9 cellular contexts compared by ENCODE assay signal in genomic region chr18:28189400-28190239, GRCh38. TPM values are rescaled to one million over a fixed set of nuclear protein-coding genes. Genes with fewer than 3 reads are reported as not detected.
DNase-seq lines count a peak whose midpoint lies in the region; ATAC-seq, FAIRE-seq and TF ChIP-seq lines count a peak whose summit lies in the region.
"Had no signal": no experiment of that assay in that cellular context is flagged by ENCODE, and none has a peak within 500 bp of the region (broad histone marks: within the 10 kb centered on the region; RNA-seq: fewer than 3 reads in every experiment).

No MANE protein-coding gene starts in this region.

- no peak overlapping the region for H3K27ac Mint-ChIP-seq in activated CD8-positive, alpha-beta T cell treated with anti-CD3 and anti-CD28 coated beads for 36 hours
- H3K27ac Mint-ChIP-seq: memory B cell had no signal

- peak; percentile 21 for DNase-seq in HTR-8/SVneo (ENCODE audit: insufficient read length, low spot score)
- peak; percentile 53 for DNase-seq in activated CD8-positive, alpha-beta T cell treated with anti-CD3 and anti-CD28 coated beads for 36 hours
- DNase-seq in kidney = no peak
- no peak for DNase-seq in GM19238 (ENCODE audit: insufficient read length, low spot score)
- no peak for DNase-seq in vagina (ENCODE audit: extremely low spot score in 2 of 2)
- DNase-seq in NCI-H2107 (lab: John Stamatoyannopoulos, UW) = no peak

- H3K4me3 ChIP-seq in kidney (ENCODE audit: low read length in 2 of 2) = no peak overlapping the region
- H3K4me3 ChIP-seq in vagina = no peak overlapping the region

- no peak overlapping the region for H3K4me3 Mint-ChIP-seq in activated CD8-positive, alpha-beta T cell treated with anti-CD3 and anti-CD28 coated beads for 36 hours
- H3K4me3 Mint-ChIP-seq: memory B cell had no signal

- H3K36me3 ChIP-seq in kidney (ENCODE audit: control insufficient read depth in 1 of 2, insufficient read depth in 2 of 2, low read length in 2 of 2) (no peaks in the 10 kb centered on the region), vagina (no peaks in the 10 kb centered on the region)

- ATAC-seq in GM18508 (IDR thresholded peaks at IDR 0.05; ENCODE audit: insufficient read depth, unreplicated experiment) = peak; percentile 54
- no peak for ATAC-seq in activated CD8-positive, alpha-beta T cell treated with anti-CD3 and anti-CD28 coated beads for 36 hours

- POLR2A ChIA-PET in activated CD8-positive, alpha-beta T cell treated with anti-CD3 and anti-CD28 coated beads for 36 hours (lab: Charles Lee) = no interaction called here

- TF ChIP-seq CTCF in C4-2B (conservative IDR thresholded peaks at IDR 0.05) = peak; percentile 87
- TF ChIP-seq CTCF in activated CD8-positive, alpha-beta T cell treated with anti-CD3 and anti-CD28 coated beads for 36 hours (IDR thresholded peaks at IDR 0.05) = peak; percentile 60
- peak; percentile 51 for TF ChIP-seq CTCF in kidney (IDR thresholded peaks at IDR 0.05; ENCODE audit: borderline replicate concordance, extremely low read depth, insufficient read depth)
- TF ChIP-seq CTCF in vagina (IDR thresholded peaks at IDR 0.05) = no peak

- CTCF ChIA-PET in activated CD8-positive, alpha-beta T cell treated with anti-CD3 and anti-CD28 coated beads for 36 hours (lab: Charles Lee) = interaction anchor here (1.0 kb wide), 1 partner anchor 584 kb away, joined by 3 read pairs; no protein-coding TSS in a partner anchor

- H3K4me1 ChIP-seq in kidney (ENCODE audit: control insufficient read depth in 1 of 2, insufficient read depth in 1 of 2, low read depth in 1 of 2, low read length in 2 of 2) (no peaks in the 10 kb centered on the region), vagina (no peaks in the 10 kb centered on the region)

- no peak overlapping the region for H3K27ac ChIP-seq in C4-2B
- H3K27ac ChIP-seq in kidney (ENCODE audit: low read depth in 2 of 2, low read length in 2 of 2) = no peak overlapping the region
- no peak overlapping the region for H3K27ac ChIP-seq in vagina

- no peaks in the 10 kb centered on the region for H3K4me1 Mint-ChIP-seq in activated CD8-positive, alpha-beta T cell treated with anti-CD3 and anti-CD28 coated beads for 36 hours (ENCODE audit: low read depth)
- H3K4me1 Mint-ChIP-seq: memory B cell had no signal

- FAIRE-seq in HTR-8/SVneo (lab: Jason Lieb, UNC) = no peak
- peak; percentile 29 for FAIRE-seq in kidney (lab: Jason Lieb, UNC)

- intact Hi-C loops in activated CD8-positive, alpha-beta T cell treated with anti-CD3 and anti-CD28 coated beads for 36 hours (cut with micrococcal nuclease) = no loop called here
- intact Hi-C loops in kidney (cut with DNase I) (no loop called here), vagina (cut with DNase I) (no loop called here)

- H3K9me3 Mint-ChIP-seq in activated CD8-positive, alpha-beta T cell treated with anti-CD3 and anti-CD28 coated beads for 36 hours = no peaks in the 10 kb centered on the region
- H3K9me3 Mint-ChIP-seq: memory B cell had no signal

- no peak for TF ChIP-seq POLR2A in vagina (IDR thresholded peaks at IDR 0.05)

- no peaks in the 10 kb centered on the region for H3K9me3 ChIP-seq in kidney (ENCODE audit: control insufficient read depth in 1 of 2, low read length in 2 of 2)
- no peaks in the 10 kb centered on the region for H3K9me3 ChIP-seq in vagina

- no peaks in the 10 kb centered on the region for H3K36me3 Mint-ChIP-seq in activated CD8-positive, alpha-beta T cell treated with anti-CD3 and anti-CD28 coated beads for 36 hours (ENCODE audit: low read depth)
- H3K36me3 Mint-ChIP-seq: memory B cell had no signal

- no peaks in the 10 kb centered on the region for H3K27me3 ChIP-seq in vagina

- H3K27me3 Mint-ChIP-seq in activated CD8-positive, alpha-beta T cell treated with anti-CD3 and anti-CD28 coated beads for 36 hours = no peaks in the 10 kb centered on the region
- H3K27me3 Mint-ChIP-seq: memory B cell had no signal

- H3K9ac ChIP-seq in kidney (ENCODE audit: low read length in 2 of 2) = no peak overlapping the region

RNA-seq across cellular contexts. Expression of gene CDH2, which starts 12.7 kb away (rescaled TPM):
- under 1 TPM in 1 of 2 experiments, not detected in 1; 0.18 TPM for total RNA-seq in activated CD8-positive, alpha-beta T cell treated with anti-CD3 and anti-CD28 coated beads for 36 hours
- total RNA-seq in kidney (29.6 TPM), vagina (3.7 TPM)
- polyA plus RNA-seq in kidney (ENCODE audit: insufficient read depth, low read depth, low replicate concordance) = 6.3 TPM

Comparison
In these comparisons a context has a peak if more than half of its experiments do, and no peak if none do; other contexts are left out.
1. CTCF ChIP-seq: peak in C4-2B (single experiment), activated CD8-positive, alpha-beta T cell treated with anti-CD3 and anti-CD28 coated beads for 36 hours (single experiment) and kidney (single experiment); none in vagina (0 of 3).
2. DNase-seq: peak in HTR-8/SVneo (single experiment) and activated CD8-positive, alpha-beta T cell treated with anti-CD3 and anti-CD28 coated beads for 36 hours (single experiment); none in kidney (single experiment), GM19238 (single experiment), vagina (0 of 2) and NCI-H2107 (single experiment).